ENCODE assay signal across 26 cellular contexts in the genomic region with DNA sequence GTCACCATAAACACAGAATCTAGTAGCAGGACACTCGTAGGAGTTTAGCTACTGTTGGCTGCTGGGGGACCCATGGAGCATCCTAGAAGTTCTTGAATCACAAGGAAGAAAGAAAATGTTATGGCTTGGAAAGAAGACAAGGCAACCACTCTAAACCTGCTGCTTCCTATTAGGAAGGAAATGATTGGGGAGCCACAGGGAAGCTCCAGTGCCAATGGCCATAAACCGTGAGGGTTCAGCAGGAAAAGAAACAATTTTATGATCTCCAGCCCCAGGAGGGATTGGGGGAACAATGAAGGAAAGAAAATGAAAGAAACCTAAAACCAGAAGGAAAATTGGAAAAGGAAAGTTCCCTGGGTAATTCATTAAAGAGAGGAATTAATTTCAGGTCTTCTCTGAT.
"Had no signal": no experiment of that assay in that cellular context is flagged by ENCODE, and none has a peak within 500 bp of the region (broad histone marks: within the 10 kb centered on the region; RNA-seq: fewer than 3 reads in every experiment).

No MANE protein-coding gene starts in this region.

- H3K4me3 Mint-ChIP-seq: dendritic cell treated with granulocyte-macrophage colony-stimulating factor and Interleukin-4, amounts not matched to agents 40 ng/mL and 50 ng/mL, for 4 days; effector memory CD8-positive, alpha-beta T cell had no signal

- H2AFZ ChIP-seq: hepatocyte had no signal

- H3K9me3 ChIP-seq: colonic mucosa, esophagus muscularis mucosa, esophagus squamous epithelium, gastrocnemius medialis, gastroesophageal sphincter, heart left ventricle, heart right ventricle had no signal

- DNase-seq: colonic mucosa; cortex of kidney; dermis blood vessel endothelial cell; dorsolateral prefrontal cortex; effector CD4-positive, alpha-beta T cell; effector CD8-positive, alpha-beta T cell; effector memory CD4-positive, alpha-beta T cell; effector memory CD8-positive, alpha-beta T cell; erythroblast; esophagus squamous epithelium; foreskin fibroblast; foreskin keratinocyte; foreskin melanocyte; gastrocnemius medialis; glutamatergic neuron; head of caudate nucleus; heart left ventricle; heart right ventricle; hippocampal formation had no signal

- H3K27me3 ChIP-seq: colonic mucosa, dorsolateral prefrontal cortex, esophagus muscularis mucosa, gastrocnemius medialis, gastroesophageal sphincter, heart left ventricle, heart right ventricle had no signal

- ATAC-seq: effector memory CD8-positive, alpha-beta T cell; esophagus mucosa; foreskin keratinocyte; gastrocnemius medialis; gastroesophageal sphincter; heart left ventricle; heart right ventricle had no signal

- H3K9me3 Mint-ChIP-seq: dendritic cell treated with granulocyte-macrophage colony-stimulating factor and Interleukin-4, amounts not matched to agents 40 ng/mL and 50 ng/mL, for 4 days; effector memory CD8-positive, alpha-beta T cell had no signal

- H3K36me3 ChIP-seq: colonic mucosa, esophagus muscularis mucosa, esophagus squamous epithelium, gastrocnemius medialis, gastroesophageal sphincter, heart left ventricle, heart right ventricle had no signal

- H3K79me2 ChIP-seq: hepatocyte had no signal

- H3K27me3 Mint-ChIP-seq: dendritic cell treated with granulocyte-macrophage colony-stimulating factor and Interleukin-4, amounts not matched to agents 40 ng/mL and 50 ng/mL, for 4 days had no signal

- H3K27ac Mint-ChIP-seq: dendritic cell treated with granulocyte-macrophage colony-stimulating factor and Interleukin-4, amounts not matched to agents 40 ng/mL and 50 ng/mL, for 4 days; effector memory CD8-positive, alpha-beta T cell had no signal

- H3K4me2 ChIP-seq: hepatocyte had no signal

- H3K4me3 ChIP-seq: colonic mucosa, coronary artery, dorsolateral prefrontal cortex, esophagus muscularis mucosa, esophagus squamous epithelium, gastrocnemius medialis, gastroesophageal sphincter, heart left ventricle, heart right ventricle, hepatocyte had no signal

- H3K4me1 ChIP-seq: colonic mucosa, esophagus muscularis mucosa, esophagus squamous epithelium, foreskin keratinocyte, gastrocnemius medialis, gastroesophageal sphincter, heart left ventricle, heart right ventricle had no signal

- H3K27ac ChIP-seq: colonic mucosa, coronary artery, dorsolateral prefrontal cortex, epithelial cell of prostate, esophagus muscularis mucosa, esophagus squamous epithelium, foreskin keratinocyte, gastrocnemius medialis, gastroesophageal sphincter, heart left ventricle, heart right ventricle, hepatocyte had no signal
